ENCODE assay signal across 1 cellular context in genomic region chr16:68328151-68328859, GRCh38.
A peak's percentile ranks its signal among the peaks of the same experiment; 100 is the strongest.
TF ChIP-seq lines count a peak whose summit lies in the region.

No MANE protein-coding gene starts in this region.

TF ChIP-seq in HepG2, 621 proteins besides CTCF, POLR2A, EP300 and RAD21 (continued from another document and continues in another):
- TF ChIP-seq ZNF687 (CRISPR knock-in tag; IDR thresholded peaks at IDR 0.05) (peak; percentile 39; the same call in 1 of the 2 replicates), FOXC1 (CRISPR knock-in tag; IDR thresholded peaks at IDR 0.05; ENCODE audit: borderline replicate concordance) (peak; percentile 70; the same call in 1 of the 2 replicates), HNRNPK (IDR thresholded peaks at IDR 0.05; ENCODE audit: low read depth, low read length, poor library complexity, severe bottlenecking) (no peak), NCOA2 (CRISPR knock-in tag; IDR thresholded peaks at IDR 0.05) (peak; percentile 91), ZSCAN30 (CRISPR knock-in tag; IDR thresholded peaks at IDR 0.05) (no peak), RFX3 (CRISPR knock-in tag; IDR thresholded peaks at IDR 0.05) (no peak), ZNF180 (CRISPR knock-in tag; IDR thresholded peaks at IDR 0.05; ENCODE audit: borderline replicate concordance, low read depth) (no peak), YEATS4 (CRISPR knock-in tag; IDR thresholded peaks at IDR 0.05; ENCODE audit: borderline replicate concordance) (no peak), GZF1 (CRISPR knock-in tag; IDR thresholded peaks at IDR 0.05) (peak; percentile 92), ETS1 (CRISPR knock-in tag; IDR thresholded peaks at IDR 0.05) (no peak), PRDM4 (CRISPR knock-in tag; IDR thresholded peaks at IDR 0.05; ENCODE audit: borderline replicate concordance) (no peak), MIXL1 (CRISPR knock-in tag; IDR thresholded peaks at IDR 0.05) (no peak), ZNF407 (CRISPR knock-in tag; IDR thresholded peaks at IDR 0.05; ENCODE audit: not compliant biosample characterization) (no peak), PBX2 (CRISPR knock-in tag; IDR thresholded peaks at IDR 0.05) (no peak), REST (IDR thresholded peaks at IDR 0.05; ENCODE audit: borderline replicate concordance in 1 of 2, low read depth in 1 of 2, low read length in 2 of 2) (no peak), CSRNP2 (CRISPR knock-in tag; conservative IDR thresholded peaks at IDR 0.05; ENCODE audit: low read depth) (no peak), GABPA (IDR thresholded peaks at IDR 0.05; ENCODE audit: low read depth, low read length) (no peak), GABPA (CRISPR knock-in tag; IDR thresholded peaks at IDR 0.05; ENCODE audit: low read depth) (no peak), CREB3 (CRISPR knock-in tag; IDR thresholded peaks at IDR 0.05) (no peak), ISL2 (CRISPR knock-in tag; IDR thresholded peaks at IDR 0.05) (peak; percentile 63), PHF20 (CRISPR knock-in tag; IDR thresholded peaks at IDR 0.05) (no peak), RFXANK (CRISPR knock-in tag; IDR thresholded peaks at IDR 0.05) (no peak), ZBTB2 (CRISPR knock-in tag; IDR thresholded peaks at IDR 0.05; ENCODE audit: low read depth) (no peak), MXD1 (CRISPR knock-in tag; IDR thresholded peaks at IDR 0.05) (no peak), FIP1L1 (IDR thresholded peaks at IDR 0.05; ENCODE audit: borderline replicate concordance, insufficient read depth, low read depth, low read length) (no peak), ZSCAN31 (CRISPR knock-in tag; IDR thresholded peaks at IDR 0.05; ENCODE audit: low read depth) (no peak)
